Comparison of ENCODE assay signal across 8 cellular contexts in the genomic region with DNA sequence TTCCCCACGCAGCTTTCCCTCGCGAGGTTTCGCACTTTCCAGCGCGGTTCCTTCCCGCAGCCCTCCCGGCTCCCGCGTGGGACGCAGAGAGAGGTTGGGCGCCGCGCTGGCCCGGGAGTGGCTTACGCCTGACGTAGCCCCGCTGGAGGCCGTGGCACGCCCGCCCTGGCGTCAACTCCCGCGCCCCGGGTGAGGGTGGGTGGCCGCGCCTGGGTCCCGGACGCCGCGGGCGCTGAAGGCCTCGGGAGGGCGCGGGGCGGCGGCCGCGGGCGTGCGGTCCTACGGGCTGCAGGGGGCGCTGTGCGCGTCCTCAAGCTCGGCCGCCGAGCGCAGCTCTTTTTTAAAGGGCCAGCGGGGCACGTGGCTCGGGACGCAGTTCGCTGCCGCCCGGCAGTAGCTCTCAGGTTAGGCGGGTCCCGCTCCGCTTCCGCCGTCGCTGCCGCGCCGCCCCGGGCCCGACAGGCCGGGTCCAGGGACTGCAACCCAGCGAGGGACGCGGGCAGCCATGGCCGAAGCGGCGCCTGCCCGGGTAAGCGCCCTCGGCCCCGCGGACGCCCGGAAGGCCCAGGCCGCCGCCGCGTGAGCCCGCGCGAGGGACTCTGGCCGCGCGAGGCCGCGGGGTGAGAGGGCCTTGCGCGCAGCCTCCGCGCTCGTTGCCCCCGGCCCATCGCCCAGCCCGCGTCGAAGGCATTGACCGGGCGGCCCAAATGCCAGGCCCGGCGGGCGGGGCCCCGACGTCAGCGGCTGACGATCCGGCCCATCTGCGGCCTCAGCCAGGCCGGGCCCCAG. TPM values are rescaled to one million over a fixed set of nuclear protein-coding genes. Genes with fewer than 3 reads are reported as not detected.
DNase-seq lines count a peak whose midpoint lies in the region; ATAC-seq and TF ChIP-seq lines count a peak whose summit lies in the region.

Gene ZNF783, plus strand, starts transcription at position 368 of the 789 bp plus-strand sequence. Its CDS starts 138 bp downstream, at position 506.

- ATAC-seq in activated naive CD8-positive, alpha-beta T cell treated with anti-CD3 and anti-CD28 coated beads, Interleukin-2, amount 50 U/mL, for 24 hours: peak; percentile 93
- ATAC-seq in heart left ventricle: peak; percentile 93 to 97 (median 96)
- peak; percentile 96 to 97 for ATAC-seq in upper lobe of left lung (ENCODE audit: low FRiP score in 2 of 2)

- peak within 1 kb of the TSS; percentile 99 for H3K27ac Mint-ChIP-seq in HFFc6
- H3K27ac Mint-ChIP-seq in activated naive CD8-positive, alpha-beta T cell treated with anti-CD3 and anti-CD28 coated beads, Interleukin-2, amount 50 U/mL, for 24 hours: peak within 1 kb of the TSS; percentile 95

- TF ChIP-seq EP300 in upper lobe of left lung (IDR thresholded peaks at IDR 0.05): no peak

- peak within 1 kb of the TSS; percentile 91 for H3K4me3 Mint-ChIP-seq in HFFc6
- peak within 1 kb of the TSS; percentile 82 for H3K4me3 Mint-ChIP-seq in activated naive CD8-positive, alpha-beta T cell treated with anti-CD3 and anti-CD28 coated beads, Interleukin-2, amount 50 U/mL, for 24 hours

- peak within 1 kb of the TSS; percentile 77 to 94 (median 90) for H3K27ac ChIP-seq in heart left ventricle
- peak within 1 kb of the TSS; percentile 81 to 96 (median 92) for H3K27ac ChIP-seq in upper lobe of left lung

- H3K36me3 ChIP-seq in heart left ventricle: peaks cover 0 to 25% (median 15%) of the 10 kb centered on the region in 9 donors
- H3K36me3 ChIP-seq in upper lobe of left lung: peaks cover 3 to 15% (median 11%) of the 10 kb centered on the region in 4 donors

- intact Hi-C loops in heart left ventricle (cut with DNase I) (loop anchor here in 6 of 10 donors (1.0 to 10.0 kb wide), 9 partner anchors 22 to 363 kb away; partner anchors contain the start of gene ZNF746 (in 2 of the 6)), posterior cingulate gyrus (cut with DNase I) (loop anchor here (1.0 to 10.0 kb wide), 4 partner anchors 23 to 453 kb away; partner anchors contain the start of genes ZNF212 and ZNF746)

- H3K27me3 Mint-ChIP-seq in HFFc6 (ENCODE audit: insufficient read depth): no peaks in the 10 kb centered on the region
- no peaks in the 10 kb centered on the region for H3K27me3 Mint-ChIP-seq in activated naive CD8-positive, alpha-beta T cell treated with anti-CD3 and anti-CD28 coated beads, Interleukin-2, amount 50 U/mL, for 24 hours

- 0 to 1% (median 0%) methylated on average over 14 to 115 of the region's 115 CpGs for WGBS in heart left ventricle, 4 donors
- no CpG with 5 or more reads among the region's 115 CpGs for WGBS in upper lobe of left lung, 2 donors

- H3K4me1 ChIP-seq in heart left ventricle (peaks cover 0 to 28% (median 15%) of the 10 kb centered on the region in 12 donors), upper lobe of left lung (peaks cover 13 to 21% (median 18%) of the 10 kb centered on the region in 4 donors)

- H3K4me3 ChIP-seq in GM12864 (ENCODE audit: low read depth, low read length) (peak within 1 kb of the TSS; percentile 71), heart left ventricle (peak within 1 kb of the TSS; percentile 41 to 93 (median 64)), upper lobe of left lung (peak within 1 kb of the TSS; percentile 47 to 82 (median 69))

- peak; percentile 72 for TF ChIP-seq CTCF in GM12864 (IDR thresholded peaks at IDR 0.05; ENCODE audit: low read depth, low read length, missing control alignments)
- TF ChIP-seq CTCF in HFFc6 (IDR thresholded peaks at IDR 0.05): peak; percentile 92
- TF ChIP-seq CTCF in heart left ventricle (IDR thresholded peaks at IDR 0.05): peak; percentile 54 to 97 (median 88)
- peak; percentile 91 to 98 (median 98) for TF ChIP-seq CTCF in upper lobe of left lung (IDR thresholded peaks at IDR 0.05)

- peaks cover 40% of the 10 kb centered on the region for H3K4me1 Mint-ChIP-seq in HFFc6 (ENCODE audit: low read depth)
- peaks cover 47% of the 10 kb centered on the region for H3K4me1 Mint-ChIP-seq in activated naive CD8-positive, alpha-beta T cell treated with anti-CD3 and anti-CD28 coated beads, Interleukin-2, amount 50 U/mL, for 24 hours

- peaks cover 34% of the 10 kb centered on the region for H3K36me3 Mint-ChIP-seq in HFFc6 (ENCODE audit: low read depth)
- H3K36me3 Mint-ChIP-seq in activated naive CD8-positive, alpha-beta T cell treated with anti-CD3 and anti-CD28 coated beads, Interleukin-2, amount 50 U/mL, for 24 hours (ENCODE audit: low read depth): peaks cover 18% of the 10 kb centered on the region

- H3K9me3 ChIP-seq in heart left ventricle: no peaks in the 10 kb centered on the region
- H3K9me3 ChIP-seq in upper lobe of left lung: no peaks in the 10 kb centered on the region

- TF ChIP-seq POLR2A in heart left ventricle (IDR thresholded peaks at IDR 0.05) (peak in 1 of 2 donors; percentile 42), upper lobe of left lung (IDR thresholded peaks at IDR 0.05) (peak in 2 of 4 donors; percentile 67 to 71)

- peak; percentile 72 for DNase-seq in GM12864 (ENCODE audit: low read depth)
- DNase-seq in HFFc6: peak; percentile 80
- DNase-seq in NAMALWA (ENCODE audit: low spot score): peak; percentile 85
- peak; percentile 66 to 74 for DNase-seq in SW 1271 (lab: John Stamatoyannopoulos, UW)
- peak; percentile 86 for DNase-seq in activated naive CD8-positive, alpha-beta T cell treated with anti-CD3 and anti-CD28 coated beads, Interleukin-2, amount 50 U/mL, for 24 hours
- DNase-seq in heart left ventricle: peak; percentile 86 to 94 (median 90)
- DNase-seq in posterior cingulate gyrus: peak; percentile 72 to 97 (median 82)
- DNase-seq in upper lobe of left lung: peak; percentile 90 to 99

- H3K27me3 ChIP-seq in heart left ventricle (no peaks in the 10 kb centered on the region), upper lobe of left lung (peaks cover 0 to 5% (median 0%) of the 10 kb centered on the region in 4 donors)

- no peaks in the 10 kb centered on the region for H3K9me3 Mint-ChIP-seq in HFFc6
- no peaks in the 10 kb centered on the region for H3K9me3 Mint-ChIP-seq in activated naive CD8-positive, alpha-beta T cell treated with anti-CD3 and anti-CD28 coated beads, Interleukin-2, amount 50 U/mL, for 24 hours

RNA-seq across cellular contexts. Expression of gene ZNF783, which starts in this region (rescaled TPM):
- total RNA-seq in HFFc6 (2021; fragmentation: NEBNext Ultra II Directional; extraction: Animal tissue kit (Norgen Biotek cat#: 25700)): 1 to 10 TPM; 7.8 to 8.9 (median 8.5) TPM
- total RNA-seq in heart left ventricle (1 to 10 TPM; 2.8 to 9.0 (median 3.4) TPM), upper lobe of left lung (10 to 100 TPM; 12.6 to 46.1 (median 17.5) TPM)
- polyA plus RNA-seq in heart left ventricle: 1 to 10 TPM; 3.0 to 3.3 TPM

Comparison
In these comparisons a context has a peak if more than half of its experiments do, and no peak if none do; other contexts are left out.
1. Peak in every context shown above with its lines: DNase-seq, ATAC-seq, H3K4me3 ChIP-seq and H3K27ac ChIP-seq.